Comparison of ENCODE assay signal across 8 cellular contexts in genomic region chr19:47113446-47114348, GRCh38. TPM values are rescaled to one million over a fixed set of nuclear protein-coding genes. Genes with fewer than 3 reads are reported as not detected.
DNase-seq lines count a peak whose midpoint lies in the region; ATAC-seq and TF ChIP-seq lines count a peak whose summit lies in the region.

Gene ZC3H4 (minus strand): TSS chr19:47113776. CDS start chr19:47112584, 1,192 bp downstream.

- H3K4me3 ChIP-seq in choroid plexus epithelial cell (ENCODE audit: low read depth, low read length) = peak within 1 kb of the TSS; percentile 88
- H3K4me3 ChIP-seq in kidney epithelial cell (ENCODE audit: low read depth, low read length) = peak within 1 kb of the TSS; percentile 92

- H3K36me3 ChIP-seq in kidney epithelial cell (ENCODE audit: control insufficient read depth, insufficient read depth, low read length) = no peaks in the 10 kb centered on the region

- no peaks in the 10 kb centered on the region for H3K27me3 ChIP-seq in kidney epithelial cell (ENCODE audit: control insufficient read depth, insufficient read depth, low read length)

- DNase-seq in GM13976 (ENCODE audit: low spot score) (peak; percentile 94), NCI-H526 treated with DMSO at 0.1 percent for 48 hours (lab: John Stamatoyannopoulos, UW) (peak; percentile 86), choroid plexus epithelial cell (ENCODE audit: low read depth) (peak; percentile 95), kidney epithelial cell (ENCODE audit: low read depth) (peak; percentile 62)
- peak; percentile 98 for DNase-seq in activated CD4-positive, alpha-beta T cell treated with anti-CD3 and anti-CD28 coated beads for 48 hours
- peak; percentile 96 to 97 for DNase-seq in stimulated activated CD4-positive, alpha-beta T cell treated with anti-CD3 and anti-CD28 coated beads, Interleukin-15, amount 100 ng/mL, for 48 hours (ENCODE audit: low read depth in 2 of 2)

- in situ Hi-C loops in GM13976 (cut with MboI; ENCODE audit: low sequenced_read_pairs, unreplicated experiment) = no loop called here

- ATAC-seq in HG03457 (IDR thresholded peaks at IDR 0.05; ENCODE audit: unreplicated experiment) = peak; percentile 22
- no peak for ATAC-seq in HG02840 (IDR thresholded peaks at IDR 0.05; ENCODE audit: low FRiP score, unreplicated experiment)

- TF ChIP-seq CTCF in GM13976 (IDR thresholded peaks at IDR 0.05; ENCODE audit: borderline replicate concordance, control extremely low read depth, extremely low read depth, insufficient read depth, missing control alignments) (no peak), choroid plexus epithelial cell (conservative IDR thresholded peaks at IDR 0.05; ENCODE audit: low read depth, low read length) (no peak), kidney epithelial cell (IDR thresholded peaks at IDR 0.05; ENCODE audit: insufficient read depth, low read length, poor library complexity, severe bottlenecking) (no peak)

RNA-seq across cellular contexts. Expression of gene ZC3H4, which starts in this region (rescaled TPM):
- 23.9 and 29.2 TPM in 2 replicates for total RNA-seq in kidney epithelial cell
